In genomic region chr3:126056681-126057546, GRCh38 we compare ENCODE assay signal across 1 cellular context.
A peak's percentile ranks its signal among the peaks of the same experiment; 100 is the strongest.
TF ChIP-seq lines count a peak whose summit lies in the region.

No MANE protein-coding gene starts in this region.

TF ChIP-seq in HepG2, 621 proteins besides CTCF, POLR2A, EP300 and RAD21 (continued from another document):
- TF ChIP-seq MTERF4 (CRISPR knock-in tag; IDR thresholded peaks at IDR 0.05) (0 out of 2 replicates have a peak, but pooled peaks have one; percentile 37), NFKB2 (CRISPR knock-in tag; IDR thresholded peaks at IDR 0.05; ENCODE audit: borderline replicate concordance) (peak; percentile 34; the same call in 1 of the 2 replicates), ZBTB20 (CRISPR knock-in tag; IDR thresholded peaks at IDR 0.05; ENCODE audit: borderline replicate concordance, low read depth) (0 out of 2 replicates have a peak, but pooled peaks have one; percentile 33), SAP130 (CRISPR knock-in tag; IDR thresholded peaks at IDR 0.05; ENCODE audit: low read depth) (peak; percentile 70), ARID5B (CRISPR knock-in tag; IDR thresholded peaks at IDR 0.05) (peak; percentile 79), ZBTB33 (CRISPR knock-in tag; IDR thresholded peaks at IDR 0.05) (peak; percentile 52; the same call in 1 of the 2 replicates), HMGXB4 (CRISPR knock-in tag; IDR thresholded peaks at IDR 0.05; ENCODE audit: borderline replicate concordance in 1 of 2, low read depth in 1 of 2) (peak in 1 of 2 experiments; percentile 45; a peak in 1 of 4 replicates), MIER3 (CRISPR knock-in tag; IDR thresholded peaks at IDR 0.05; ENCODE audit: borderline replicate concordance) (peak; percentile 72; the same call in 1 of the 2 replicates), RBM39 (IDR thresholded peaks at IDR 0.05; ENCODE audit: low read depth, low read length, poor library complexity, severe bottlenecking) (peak; percentile 31), KAT8 (CRISPR knock-in tag; IDR thresholded peaks at IDR 0.05) (peak; percentile 72), PHF21A (CRISPR knock-in tag; IDR thresholded peaks at IDR 0.05) (0 out of 2 replicates have a peak, but pooled peaks have one; percentile 37), ZNF572 (CRISPR knock-in tag; IDR thresholded peaks at IDR 0.05) (no peak), HDAC2 (CRISPR knock-in tag; IDR thresholded peaks at IDR 0.05) (peak; percentile 42; the same call in 1 of the 2 replicates)
